8 cellular contexts compared by ENCODE assay signal in genomic region chr5:139341689-139342422, GRCh38. TPM values are rescaled to one million over a fixed set of nuclear protein-coding genes. Genes with fewer than 3 reads are reported as not detected.
DNase-seq lines count a peak whose midpoint lies in the region; ATAC-seq and TF ChIP-seq lines count a peak whose summit lies in the region.

A gene with protein sequence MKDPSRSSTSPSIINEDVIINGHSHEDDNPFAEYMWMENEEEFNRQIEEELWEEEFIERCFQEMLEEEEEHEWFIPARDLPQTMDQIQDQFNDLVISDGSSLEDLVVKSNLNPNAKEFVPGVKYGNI (plus strand): TSS chr5:139341854. CDS start chr5:139363785, 21,931 bp downstream.

- H3K27me3 ChIP-seq in IMR-90 (ENCODE audit: control insufficient read depth, insufficient read depth, low read length) (no peaks in the 10 kb centered on the region), mononuclear cell (ENCODE audit: insufficient read depth, low read length) (no peaks in the 10 kb centered on the region)

- peak within 1 kb of the TSS; percentile 96 for H2AFZ ChIP-seq in IMR-90 (replicated peaks; ENCODE audit: low read length, poor library complexity)
- H2AFZ ChIP-seq in OCI-LY7 (ENCODE audit: low read length): peak within 1 kb of the TSS; percentile 86

- H4K20me1 ChIP-seq in IMR-90 (ENCODE audit: insufficient read depth, low read length) (peaks cover 54% of the 10 kb centered on the region), OCI-LY7 (ENCODE audit: insufficient read depth, low read length) (peaks cover 18% of the 10 kb centered on the region; the same call in 1 of the 2 replicates)

- H2AK9ac ChIP-seq in IMR-90 (replicated peaks; ENCODE audit: low read depth, low read length, poor library complexity): peak within 1 kb of the TSS; percentile 100

- TF ChIP-seq POLR2A in IMR-90 (IDR thresholded peaks at IDR 0.05; ENCODE audit: low read depth, low read length): peak; percentile 95

- peak within 1 kb of the TSS; percentile 66 for H4K5ac ChIP-seq in IMR-90 (ENCODE audit: low read depth, low read length)

- peak; percentile 90 for TF ChIP-seq CTCF in IMR-90 (conservative IDR thresholded peaks at IDR 0.05; ENCODE audit: low read depth, low read length)
- TF ChIP-seq CTCF in OCI-LY7 (conservative IDR thresholded peaks at IDR 0.05; ENCODE audit: low read length): peak; percentile 79

- 1% methylated on average over 45 of the region's 66 CpGs; no CpG with 5 or more reads in 1 of the 2 experiments for WGBS in IMR-90 (ENCODE audit: extremely low coverage in 2 of 2, insufficient read length in 1 of 2), 2 experiments

- peak within 1 kb of the TSS; percentile 13; the same call in 1 of the 3 replicates for H2BK15ac ChIP-seq in IMR-90 (ENCODE audit: low read depth, low read length)

- intact Hi-C loops in IMR-90 (cut with micrococcal nuclease): no loop called here
- intact Hi-C loops in OCI-LY7 (cut with micrococcal nuclease; ENCODE audit: unreplicated experiment): loop anchor here (1.0 to 5.0 kb wide), 5 partner anchors 47 to 91 kb away; partner anchors contain the start of gene MZB1

- H3K4me2 ChIP-seq in IMR-90 (ENCODE audit: low read depth, low read length) (peak within 1 kb of the TSS; percentile 91), OCI-LY7 (ENCODE audit: low read length) (peak within 1 kb of the TSS; percentile 97)

- peak within 1 kb of the TSS; percentile 62 to 88 for H4K8ac ChIP-seq in IMR-90 (ENCODE audit: low read depth in 2 of 2, low read length in 2 of 2)

- peak within 1 kb of the TSS; percentile 83 for H4K91ac ChIP-seq in IMR-90 (ENCODE audit: insufficient read depth, low read depth, low read length)

- H2BK120ac ChIP-seq in IMR-90 (ENCODE audit: low read depth, low read length): peak within 1 kb of the TSS; percentile 29; the same call in 1 of the 2 replicates

- peak; percentile 51 for TF ChIP-seq RAD21 in IMR-90 (IDR thresholded peaks at IDR 0.05; ENCODE audit: low read length)

- peaks cover 0 to 42% of the 10 kb centered on the region in 2 experiments; a peak in 2 of 4 replicates for H3K79me1 ChIP-seq in IMR-90 (ENCODE audit: low read depth in 1 of 2, low read length in 2 of 2)

- H3K9ac ChIP-seq in IMR-90 (ENCODE audit: low read depth, low read length): peak within 1 kb of the TSS; percentile 89

- POLR2A ChIA-PET in IMR-90 (lab: Charles Lee; ENCODE audit: unreplicated experiment): interaction anchor here (0.6 kb wide), 2 partner anchors 19 to 201 kb away, joined by 6 to 7 read pairs; no protein-coding TSS in a partner anchor
- POLR2A ChIA-PET in OCI-LY7 (lab: Charles Lee): interaction anchor here (0.6 to 1.8 kb wide), 20 partner anchors 10 to 336 kb away, joined by 3 to 8 read pairs (median 4); partner anchors contain the start of genes MATR3 and MZB1

- H3K9me1 ChIP-seq in IMR-90 (ENCODE audit: insufficient read depth, low read length): peaks cover 8% of the 10 kb centered on the region; the same call in 1 of the 2 replicates

- H3K4me1 ChIP-seq in IMR-90 (ENCODE audit: control insufficient read depth, insufficient read depth, low read length) (peaks cover 3% of the 10 kb centered on the region), OCI-LY7 (ENCODE audit: insufficient read depth, low read length, poor library complexity, severe bottlenecking) (peaks cover 30% of the 10 kb centered on the region), mononuclear cell (ENCODE audit: insufficient read depth, low read length) (peaks cover 43% of the 10 kb centered on the region)

- peak within 1 kb of the TSS; percentile 86 for H3K56ac ChIP-seq in IMR-90 (ENCODE audit: extremely low read depth, insufficient read depth, low read length)

- peak within 1 kb of the TSS; percentile 95 for H3K23ac ChIP-seq in IMR-90 (ENCODE audit: low read depth, low read length)

- peak within 1 kb of the TSS; percentile 52 for H3K18ac ChIP-seq in IMR-90 (ENCODE audit: low read depth, low read length)

- no peaks in the 10 kb centered on the region for H3K9me2 ChIP-seq in OCI-LY7 (ENCODE audit: insufficient read depth, low read length)

- peak within 1 kb of the TSS; percentile 87 for H2BK5ac ChIP-seq in IMR-90 (ENCODE audit: low read depth, low read length, poor library complexity, severe bottlenecking)

- no peaks in the 10 kb centered on the region for H3K9me3 ChIP-seq in IMR-90 (ENCODE audit: control insufficient read depth, insufficient read depth, low read length)
- H3K9me3 ChIP-seq in OCI-LY7 (ENCODE audit: low read length): no peaks in the 10 kb centered on the region
- H3K9me3 ChIP-seq in mononuclear cell (ENCODE audit: low read depth, low read length): no peaks in the 10 kb centered on the region

- in situ Hi-C loops in IMR-90 (cut with MboI; ENCODE audit: low sequenced_read_pairs): no loop called here

- peak within 1 kb of the TSS; percentile 96 for H3K14ac ChIP-seq in IMR-90 (replicated peaks; ENCODE audit: low read depth, low read length)

- H3K79me2 ChIP-seq in OCI-LY7 (ENCODE audit: insufficient read depth, low read depth, low read length): peaks cover 46% of the 10 kb centered on the region

- peak within 1 kb of the TSS; percentile 92 for H3K4ac ChIP-seq in IMR-90 (ENCODE audit: low read depth, low read length)

- DNase-seq in DMS114 treated with DMSO at 0.1 percent for 48 hours (lab: John Stamatoyannopoulos, UW; ENCODE audit: unreplicated experiment) (peak; percentile 98), IMR-90 (peak; percentile 98), OCI-LY7 (ENCODE audit: low spot score) (peak; percentile 97), activated T-cell treated with anti-CD3 and anti-CD28 coated beads for 1 hour (ENCODE audit: low read depth) (peak; percentile 96), epidermal melanocyte (ENCODE audit: insufficient read length, low spot score) (peak; percentile 82)
- peak; percentile 91 to 92 for DNase-seq in stimulated activated CD8-positive, alpha-beta memory T cell treated with anti-CD3 and anti-CD28 coated beads, Interleukin-4, amount 100 ng/mL, for 1 hour (ENCODE audit: low read depth in 2 of 2, low spot score in 1 of 2)

- BruUV-seq in IMR-90 (replicated peaks; lab: Mats Ljungman, UMichigan) (no TSS peak), OCI-LY7 (replicated peaks; lab: Mats Ljungman, UMichigan) (TSS peak; percentile 79)

- CTCF ChIA-PET in IMR-90 (lab: Yijun Ruan, JAX): interaction anchor here (0.6 to 1.4 kb wide), 4 partner anchors 12 to 45 kb away, joined by 3 to 4 read pairs (median 4); no protein-coding TSS in a partner anchor
- CTCF ChIA-PET in OCI-LY7 (lab: Charles Lee; ENCODE audit: unreplicated experiment): interaction anchor here (0.8 kb wide), 1 partner anchor 50 kb away, joined by 3 read pairs; no protein-coding TSS in a partner anchor

- H3K36me3 ChIP-seq in IMR-90 (ENCODE audit: control insufficient read depth, insufficient read depth, low read length) (no peaks in the 10 kb centered on the region), OCI-LY7 (ENCODE audit: insufficient read depth, low read length) (peaks cover 25% of the 10 kb centered on the region)

- dilution Hi-C loops in IMR-90 (cut with HindIII; ENCODE audit: low sequenced_read_pairs, unreplicated experiment): no loop called here

- H3K4me3 ChIP-seq in IMR-90 (ENCODE audit: insufficient read depth, low read depth, low read length) (peak within 1 kb of the TSS; percentile 76), OCI-LY7 (ENCODE audit: low read depth, low read length, poor library complexity, severe bottlenecking) (peak within 1 kb of the TSS; percentile 88), mononuclear cell (ENCODE audit: low read length) (peak within 1 kb of the TSS; percentile 97)

- peak within 1 kb of the TSS; percentile 90 for H2AK5ac ChIP-seq in IMR-90 (ENCODE audit: low read depth, low read length)

- no peak within 1 kb of the TSS for H2BK20ac ChIP-seq in IMR-90 (ENCODE audit: low read depth, low read length)

- H3K27ac ChIP-seq in IMR-90 (ENCODE audit: insufficient read depth, low read length) (peak within 1 kb of the TSS; percentile 91), OCI-LY7 (ENCODE audit: low read depth, low read length, poor library complexity, severe bottlenecking) (peak within 1 kb of the TSS; percentile 92)

- peak; percentile 82 for ATAC-seq in GM21526 (IDR thresholded peaks at IDR 0.05; ENCODE audit: low FRiP score, unreplicated experiment)
- ATAC-seq in IMR-90 (ENCODE audit: low read depth): peak; percentile 90

TF ChIP-seq in IMR-90, 13 proteins besides CTCF, POLR2A, EP300 and RAD21 (continues in another document):
- TF ChIP-seq CHD1 (IDR thresholded peaks at IDR 0.05; ENCODE audit: low read depth, low read length) (peak; percentile 88; the same call in 1 of the 2 replicates), MAFK (IDR thresholded peaks at IDR 0.05; ENCODE audit: low read depth, low read length) (no peak), CEBPB (IDR thresholded peaks at IDR 0.05; ENCODE audit: low read depth, low read length) (no peak), BHLHE40 (IDR thresholded peaks at IDR 0.05; ENCODE audit: low read depth, low read length) (no peak; the same call in 1 of the 2 replicates), NFE2L2 (IDR thresholded peaks at IDR 0.05; ENCODE audit: low read depth, low read length) (no peak), RFX5 (IDR thresholded peaks at IDR 0.05; ENCODE audit: low read depth, low read length) (no peak), ELK1 (IDR thresholded peaks at IDR 0.05; ENCODE audit: borderline replicate concordance, low read depth, low read length) (no peak), SMC3 (IDR thresholded peaks at IDR 0.05; ENCODE audit: low read depth, low read length) (peak; percentile 53)
- TF ChIP-seq, protein P1, sequence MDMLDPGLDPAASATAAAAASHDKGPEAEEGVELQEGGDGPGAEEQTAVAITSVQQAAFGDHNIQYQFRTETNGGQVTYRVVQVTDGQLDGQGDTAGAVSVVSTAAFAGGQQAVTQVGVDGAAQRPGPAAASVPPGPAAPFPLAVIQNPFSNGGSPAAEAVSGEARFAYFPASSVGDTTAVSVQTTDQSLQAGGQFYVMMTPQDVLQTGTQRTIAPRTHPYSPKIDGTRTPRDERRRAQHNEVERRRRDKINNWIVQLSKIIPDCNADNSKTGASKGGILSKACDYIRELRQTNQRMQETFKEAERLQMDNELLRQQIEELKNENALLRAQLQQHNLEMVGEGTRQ (IDR thresholded peaks at IDR 0.05; ENCODE audit: low read depth, low read length): peak; percentile 88

RNA-seq across cellular contexts. Expression of the gene that starts here (rescaled TPM):
- total RNA-seq in IMR-90 (2012; rRNA removed) (41.9 and 95.0 TPM in 2 replicates), OCI-LY7 (2022) (97.8 and 113 TPM in 2 replicates), mononuclear cell (129 TPM)
- 48.8 and 59.5 TPM in 2 replicates for polyA plus RNA-seq in IMR-90 (2012; rRNA removed)
- polyA plus RNA-seq in IMR-90 (2012; cell fraction: cytosol; rRNA removed): 11.6 and 15.5 TPM in 2 replicates
- polyA plus RNA-seq in IMR-90 (2012; cell fraction: nucleus; rRNA removed; ENCODE audit: low replicate concordance): 5.3 and 32.3 TPM in 2 replicates
- 64.3 and 73.6 TPM in 2 replicates for total RNA-seq in OCI-LY7 (2014; rRNA removed; shearing (Covaris generic))

Comparison
In these comparisons a context has a peak if more than half of its experiments do, and no peak if none do; other contexts are left out.
1. Peak in every context shown above with its lines: DNase-seq, ATAC-seq, H3K4me3 ChIP-seq and H3K27ac ChIP-seq.